In genomic region chr17:29749045-29749825, GRCh38 we compare ENCODE assay signal across 1 cellular context.
TF ChIP-seq lines count a peak whose summit lies in the region.

No MANE protein-coding gene starts in this region.

TF ChIP-seq in GM12878, 131 proteins besides CTCF, POLR2A, EP300 and RAD21:
- no peak for TF ChIP-seq KLF5 (IDR thresholded peaks at IDR 0.05; ENCODE audit: partially characterized antibody)
- no peak for TF ChIP-seq MYB (IDR thresholded peaks at IDR 0.05; ENCODE audit: borderline replicate concordance, low read depth, low read length)
- TF ChIP-seq TARDBP (IDR thresholded peaks at IDR 0.05; ENCODE audit: borderline replicate concordance): no peak
- no peak for TF ChIP-seq IRF3 (IDR thresholded peaks at IDR 0.05)
- TF ChIP-seq RCOR1 (conservative IDR thresholded peaks at IDR 0.05; ENCODE audit: low read depth, low read length): no peak
- TF ChIP-seq ZBED1 (IDR thresholded peaks at IDR 0.05; ENCODE audit: borderline replicate concordance): no peak
- no peak for TF ChIP-seq PRDM15 (CRISPR knock-in tag; IDR thresholded peaks at IDR 0.05)
- no peak for TF ChIP-seq FOXK2 (IDR thresholded peaks at IDR 0.05)
- TF ChIP-seq SMC3 (IDR thresholded peaks at IDR 0.05; ENCODE audit: borderline replicate concordance, low read length): no peak
- TF ChIP-seq YY1 (IDR thresholded peaks at IDR 0.05; ENCODE audit: low read depth, low read length): no peak
- no peak for TF ChIP-seq NFXL1 (IDR thresholded peaks at IDR 0.05; ENCODE audit: borderline replicate concordance)
- TF ChIP-seq HCFC1 (IDR thresholded peaks at IDR 0.05; ENCODE audit: low read length): no peak
- TF ChIP-seq TCF7 (IDR thresholded peaks at IDR 0.05; ENCODE audit: borderline replicate concordance): no peak
- no peak for TF ChIP-seq POLR2AphosphoS5 (IDR thresholded peaks at IDR 0.05; ENCODE audit: low read length)
- no peak for TF ChIP-seq BCL11A (IDR thresholded peaks at IDR 0.05; ENCODE audit: low read depth, low read length)
- no peak for TF ChIP-seq ATF3 (IDR thresholded peaks at IDR 0.05; ENCODE audit: borderline replicate concordance, extremely low read depth, low read depth, low read length)
- TF ChIP-seq NR2F1 (conservative IDR thresholded peaks at IDR 0.05): no peak
